3 cellular contexts compared by ENCODE assay signal in genomic region chr1:218024211-218024720, GRCh38.
TF ChIP-seq lines count a peak whose summit lies in the region.

No MANE protein-coding gene starts in this region.

TF ChIP-seq in GM23338, 12 proteins besides CTCF, POLR2A, EP300 and RAD21 (continued from another document):
- TF ChIP-seq REST (IDR thresholded peaks at IDR 0.05; ENCODE audit: unreplicated experiment) (no peak), ZNF331 (CRISPR knock-in tag; IDR thresholded peaks at IDR 0.05; ENCODE audit: low read depth) (no peak), ZNF114 (CRISPR knock-in tag; IDR thresholded peaks at IDR 0.05) (no peak), NANOG (IDR thresholded peaks at IDR 0.05; ENCODE audit: borderline replicate concordance) (no peak), JUNB (IDR thresholded peaks at IDR 0.05; ENCODE audit: unreplicated experiment) (no peak), CREB1 (CRISPR knock-in tag; IDR thresholded peaks at IDR 0.05; ENCODE audit: low read depth) (no peak), POLR2AphosphoS5 (IDR thresholded peaks at IDR 0.05; ENCODE audit: low read depth) (no peak)

TF ChIP-seq in IMR-90, 13 proteins besides CTCF, POLR2A, EP300 and RAD21 (continued from another document):
- TF ChIP-seq MAZ (IDR thresholded peaks at IDR 0.05; ENCODE audit: borderline replicate concordance, low read depth, low read length) (no peak), RFX5 (IDR thresholded peaks at IDR 0.05; ENCODE audit: low read depth, low read length) (no peak), USF2 (IDR thresholded peaks at IDR 0.05; ENCODE audit: low read depth, low read length) (no peak), ELK1 (IDR thresholded peaks at IDR 0.05; ENCODE audit: borderline replicate concordance, low read depth, low read length) (no peak), RCOR1 (IDR thresholded peaks at IDR 0.05; ENCODE audit: insufficient replicate concordance, low read length) (no peak), NFE2L2 (IDR thresholded peaks at IDR 0.05; ENCODE audit: low read depth, low read length) (no peak), CHD1 (IDR thresholded peaks at IDR 0.05; ENCODE audit: low read depth, low read length) (no peak), SMC3 (IDR thresholded peaks at IDR 0.05; ENCODE audit: low read depth, low read length) (no peak), MXI1 (IDR thresholded peaks at IDR 0.05; ENCODE audit: borderline replicate concordance, low read depth, low read length) (no peak)

TF ChIP-seq in WTC11, 78 proteins besides CTCF, POLR2A, EP300 and RAD21:
- no peak for TF ChIP-seq IRF1 (CRISPR knock-in tag; IDR thresholded peaks at IDR 0.05)
- no peak for TF ChIP-seq ZNF138 (CRISPR knock-in tag; conservative IDR thresholded peaks at IDR 0.05)
- no peak for TF ChIP-seq JAZF1 (CRISPR knock-in tag; IDR thresholded peaks at IDR 0.05)
- TF ChIP-seq ZNF425 (CRISPR knock-in tag; conservative IDR thresholded peaks at IDR 0.05), result no peak
- no peak for TF ChIP-seq NR3C1 (CRISPR knock-in tag; conservative IDR thresholded peaks at IDR 0.05; ENCODE audit: low read depth)
- no peak for TF ChIP-seq NR2C2 (CRISPR knock-in tag; IDR thresholded peaks at IDR 0.05)
- TF ChIP-seq RORB (CRISPR knock-in tag; IDR thresholded peaks at IDR 0.05), result no peak
- TF ChIP-seq ATF6 (CRISPR knock-in tag; IDR thresholded peaks at IDR 0.05), result no peak
- no peak for TF ChIP-seq ERG (CRISPR knock-in tag; IDR thresholded peaks at IDR 0.05)
- no peak for TF ChIP-seq ZNF281 (CRISPR knock-in tag; IDR thresholded peaks at IDR 0.05)
- no peak for TF ChIP-seq ETV6 (CRISPR knock-in tag; IDR thresholded peaks at IDR 0.05)
- no peak for TF ChIP-seq GRHL2 (CRISPR knock-in tag; IDR thresholded peaks at IDR 0.05; ENCODE audit: insufficient replicate concordance, severe bottlenecking)
- TF ChIP-seq TCF7 (CRISPR knock-in tag; IDR thresholded peaks at IDR 0.05; ENCODE audit: low read depth), result no peak
- TF ChIP-seq ZNF219 (CRISPR knock-in tag; IDR thresholded peaks at IDR 0.05; ENCODE audit: borderline replicate concordance), result no peak
- TF ChIP-seq MYBL2 (CRISPR knock-in tag; IDR thresholded peaks at IDR 0.05), result no peak
- TF ChIP-seq NFYB (CRISPR knock-in tag; conservative IDR thresholded peaks at IDR 0.05; ENCODE audit: low read depth), result no peak
- TF ChIP-seq IRF2 (CRISPR knock-in tag; IDR thresholded peaks at IDR 0.05; ENCODE audit: borderline replicate concordance, low read depth), result no peak
- TF ChIP-seq NFE2L1 (CRISPR knock-in tag; IDR thresholded peaks at IDR 0.05), result no peak
